18 cellular contexts compared by ENCODE assay signal in the genomic region with DNA sequence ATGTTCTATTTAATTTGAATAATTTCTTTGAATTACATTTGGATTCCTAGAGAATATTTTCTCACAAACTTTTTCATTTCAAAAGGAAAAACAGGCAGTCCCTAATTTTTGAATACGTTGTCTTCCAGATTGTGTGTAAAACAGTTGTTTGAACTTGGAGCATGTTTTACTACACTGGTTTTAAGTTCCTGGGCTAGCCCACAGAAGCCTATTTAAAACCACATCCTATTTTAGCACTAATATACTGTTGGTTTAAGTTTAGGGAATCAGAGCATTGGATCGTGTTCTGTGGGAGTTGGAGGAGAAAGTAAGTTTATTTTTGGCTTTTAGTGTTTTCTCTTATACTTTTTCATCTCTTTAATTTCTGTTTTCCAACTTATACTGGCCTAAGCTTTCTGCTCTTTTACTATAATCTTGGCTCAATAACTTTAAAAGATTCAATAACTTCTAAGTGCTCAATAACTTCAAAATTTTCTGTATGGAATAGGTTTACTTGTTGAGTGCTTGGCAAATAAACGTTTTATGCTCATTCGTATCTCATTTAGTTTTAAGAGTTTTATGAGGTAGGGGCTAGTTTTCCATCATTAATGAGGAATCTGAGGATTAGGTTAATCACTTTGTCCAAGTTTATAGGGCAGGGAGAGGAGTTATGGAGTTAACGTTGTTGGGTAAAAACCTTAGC.
"Had no signal": no experiment of that assay in that cellular context is flagged by ENCODE, and none has a peak within 500 bp of the region (broad histone marks: within the 10 kb centered on the region; RNA-seq: fewer than 3 reads in every experiment).

No MANE protein-coding gene starts in this region.

- H3K27me3 Mint-ChIP-seq: activated CD8-positive, alpha-beta T cell treated with anti-CD3 and anti-CD28 coated beads for 36 hours; progenitor cell of endocrine pancreas had no signal

- H3K9me3 Mint-ChIP-seq: activated CD8-positive, alpha-beta T cell treated with anti-CD3 and anti-CD28 coated beads for 36 hours; nephron progenitor cell; WTC11 had no signal

- H3K27ac Mint-ChIP-seq: nephron progenitor cell, progenitor cell of endocrine pancreas, WTC11 had no signal

- ATAC-seq: activated CD8-positive, alpha-beta T cell treated with anti-CD3 and anti-CD28 coated beads for 36 hours; gastrocnemius medialis; heart right ventricle; left lung; mucosa of descending colon; stimulated activated naive CD8-positive, alpha-beta T cell treated with anti-CD3 and anti-CD28 coated beads, Interleukin-15, Interleukin-2, amounts not matched to agents 100 U/mL and 50 U/mL, for 24 hours; WTC11 had no signal

- H3K4me3 Mint-ChIP-seq: activated CD8-positive, alpha-beta T cell treated with anti-CD3 and anti-CD28 coated beads for 36 hours; nephron progenitor cell; WTC11 had no signal

- H3K36me3 Mint-ChIP-seq: WTC11 had no signal

- DNase-seq: activated CD4-positive, alpha-beta T cell treated with anti-CD3 and anti-CD28 coated beads for 48 hours; activated CD8-positive, alpha-beta memory T cell treated with anti-CD3 and anti-CD28 coated beads, Interleukin-2, amount 50 U/mL, for 4 hours; activated CD8-positive, alpha-beta T cell treated with anti-CD3 and anti-CD28 coated beads for 36 hours; activated naive CD4-positive, alpha-beta T cell; gastrocnemius medialis; heart right ventricle; left lung; mammary epithelial cell; mucosa of descending colon; nephron progenitor cell; occipital lobe; stimulated activated CD4-positive, alpha-beta T cell treated with anti-CD3 and anti-CD28 coated beads, Interleukin-4, amount 100 ng/mL, for 4 hours; stimulated activated CD8-positive, alpha-beta memory T cell treated with anti-CD3 and anti-CD28 coated beads, Interleukin-4, amount 100 ng/mL, for 48 hours; stimulated activated naive CD8-positive, alpha-beta T cell treated with anti-CD3 and anti-CD28 coated beads, Interleukin-15, Interleukin-2, amounts not matched to agents 100 U/mL and 50 U/mL, for 24 hours; T-helper 2 cell; transverse colon had no signal
